ENCODE assay signal across 2 cellular contexts in the genomic region with DNA sequence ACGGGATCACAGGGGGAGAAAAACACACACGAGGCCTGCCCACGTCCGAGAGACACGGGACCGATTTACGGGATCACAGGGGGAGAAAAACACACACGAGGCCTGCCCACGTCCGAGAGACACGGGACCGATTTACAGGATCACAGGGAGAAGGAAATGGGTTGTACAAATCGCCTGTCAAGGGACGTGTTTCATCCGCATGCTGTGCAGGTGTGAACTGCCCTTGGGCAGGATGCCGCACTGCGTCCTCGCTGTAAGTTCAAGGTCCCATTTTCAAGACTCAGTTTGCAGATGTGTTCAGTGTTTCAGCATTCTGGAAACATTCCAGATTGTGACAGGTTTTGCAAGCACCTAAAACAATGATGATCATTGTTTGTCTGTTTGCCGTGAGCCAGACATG.
TF ChIP-seq lines count a peak whose summit lies in the region.

No MANE protein-coding gene starts in this region.

TF ChIP-seq in IMR-90, 13 proteins besides CTCF, POLR2A, EP300 and RAD21:
- no peak for TF ChIP-seq MXI1 (IDR thresholded peaks at IDR 0.05; ENCODE audit: borderline replicate concordance, low read depth, low read length)
- no peak for TF ChIP-seq RFX5 (IDR thresholded peaks at IDR 0.05; ENCODE audit: low read depth, low read length)
- no peak for TF ChIP-seq FOS (IDR thresholded peaks at IDR 0.05; ENCODE audit: low read depth, low read length)
- TF ChIP-seq, protein P1, sequence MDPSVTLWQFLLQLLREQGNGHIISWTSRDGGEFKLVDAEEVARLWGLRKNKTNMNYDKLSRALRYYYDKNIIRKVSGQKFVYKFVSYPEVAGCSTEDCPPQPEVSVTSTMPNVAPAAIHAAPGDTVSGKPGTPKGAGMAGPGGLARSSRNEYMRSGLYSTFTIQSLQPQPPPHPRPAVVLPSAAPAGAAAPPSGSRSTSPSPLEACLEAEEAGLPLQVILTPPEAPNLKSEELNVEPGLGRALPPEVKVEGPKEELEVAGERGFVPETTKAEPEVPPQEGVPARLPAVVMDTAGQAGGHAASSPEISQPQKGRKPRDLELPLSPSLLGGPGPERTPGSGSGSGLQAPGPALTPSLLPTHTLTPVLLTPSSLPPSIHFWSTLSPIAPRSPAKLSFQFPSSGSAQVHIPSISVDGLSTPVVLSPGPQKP (IDR thresholded peaks at IDR 0.05; ENCODE audit: borderline replicate concordance, low read depth, low read length): no peak
- TF ChIP-seq BHLHE40 (IDR thresholded peaks at IDR 0.05; ENCODE audit: low read depth, low read length): no peak
- no peak for TF ChIP-seq MAFK (IDR thresholded peaks at IDR 0.05; ENCODE audit: low read depth, low read length)
- TF ChIP-seq MAZ (IDR thresholded peaks at IDR 0.05; ENCODE audit: borderline replicate concordance, low read depth, low read length): no peak
- no peak for TF ChIP-seq CEBPB (IDR thresholded peaks at IDR 0.05; ENCODE audit: low read depth, low read length)
- no peak for TF ChIP-seq RCOR1 (IDR thresholded peaks at IDR 0.05; ENCODE audit: insufficient replicate concordance, low read length)
- TF ChIP-seq SMC3 (IDR thresholded peaks at IDR 0.05; ENCODE audit: low read depth, low read length): no peak

TF ChIP-seq in HepG2, 621 proteins besides CTCF, POLR2A, EP300 and RAD21 (continues in another document):
- TF ChIP-seq FOXA1 (IDR thresholded peaks at IDR 0.05) (no peak), FOXA1 (CRISPR knock-in tag; IDR thresholded peaks at IDR 0.05) (peak; percentile 63), KDM1A (CRISPR knock-in tag; IDR thresholded peaks at IDR 0.05) (0 out of 2 replicates have a peak, but pooled peaks have one; percentile 40), PHB2 (IDR thresholded peaks at IDR 0.05; ENCODE audit: partially characterized antibody) (no peak), ZNF207 (IDR thresholded peaks at IDR 0.05; ENCODE audit: borderline replicate concordance) (no peak), RELA (CRISPR knock-in tag; IDR thresholded peaks at IDR 0.05) (no peak), JARID2 (CRISPR knock-in tag; IDR thresholded peaks at IDR 0.05; ENCODE audit: insufficient replicate concordance) (no peak), NCOA2 (CRISPR knock-in tag; IDR thresholded peaks at IDR 0.05) (peak; percentile 72), THAP11 (CRISPR knock-in tag; IDR thresholded peaks at IDR 0.05) (peak; percentile 54; the same call in 1 of the 2 replicates), IKZF1 (IDR thresholded peaks at IDR 0.05) (no peak), ELF4 (CRISPR knock-in tag; IDR thresholded peaks at IDR 0.05; ENCODE audit: borderline replicate concordance) (no peak), MED8 (CRISPR knock-in tag; IDR thresholded peaks at IDR 0.05; ENCODE audit: insufficient replicate concordance) (no peak), PHF5A (CRISPR knock-in tag; IDR thresholded peaks at IDR 0.05; ENCODE audit: low read depth, unreplicated experiment) (no peak), KDM5A (IDR thresholded peaks at IDR 0.05; ENCODE audit: borderline replicate concordance, low read length) (no peak), ZNF788 (CRISPR knock-in tag; IDR thresholded peaks at IDR 0.05; ENCODE audit: borderline replicate concordance) (no peak), ZNF432 (CRISPR knock-in tag; IDR thresholded peaks at IDR 0.05; ENCODE audit: borderline replicate concordance) (no peak), TARDBP (CRISPR knock-in tag; IDR thresholded peaks at IDR 0.05) (peak; percentile 61; the same call in 1 of the 2 replicates), ZNF546 (CRISPR knock-in tag; conservative IDR thresholded peaks at IDR 0.05) (no peak), ZBTB20 (CRISPR knock-in tag; IDR thresholded peaks at IDR 0.05; ENCODE audit: borderline replicate concordance, low read depth) (no peak), MED1 (CRISPR knock-in tag; IDR thresholded peaks at IDR 0.05) (peak; percentile 56), FOXO1 (CRISPR knock-in tag; IDR thresholded peaks at IDR 0.05) (no peak), ZNF124 (CRISPR knock-in tag; IDR thresholded peaks at IDR 0.05) (no peak), RBFOX2 (IDR thresholded peaks at IDR 0.05; ENCODE audit: low read depth, low read length) (no peak), ZNF772 (CRISPR knock-in tag; IDR thresholded peaks at IDR 0.05) (no peak), NR2C2 (CRISPR knock-in tag; IDR thresholded peaks at IDR 0.05; ENCODE audit: borderline replicate concordance) (peak; percentile 56), ZNF556 (CRISPR knock-in tag; IDR thresholded peaks at IDR 0.05; ENCODE audit: borderline replicate concordance) (no peak), GZF1 (CRISPR knock-in tag; IDR thresholded peaks at IDR 0.05) (no peak), ATF7 (IDR thresholded peaks at IDR 0.05) (no peak), ATF7 (CRISPR knock-in tag; IDR thresholded peaks at IDR 0.05) (no peak), ZNF672 (CRISPR knock-in tag; IDR thresholded peaks at IDR 0.05) (no peak)
- TF ChIP-seq, protein P2, sequence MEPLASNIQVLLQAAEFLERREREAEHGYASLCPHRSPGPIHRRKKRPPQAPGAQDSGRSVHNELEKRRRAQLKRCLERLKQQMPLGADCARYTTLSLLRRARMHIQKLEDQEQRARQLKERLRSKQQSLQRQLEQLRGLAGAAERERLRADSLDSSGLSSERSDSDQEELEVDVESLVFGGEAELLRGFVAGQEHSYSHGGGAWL (CRISPR knock-in tag; IDR thresholded peaks at IDR 0.05): 0 out of 2 replicates have a peak, but pooled peaks have one; percentile 53
- TF ChIP-seq, protein P3, sequence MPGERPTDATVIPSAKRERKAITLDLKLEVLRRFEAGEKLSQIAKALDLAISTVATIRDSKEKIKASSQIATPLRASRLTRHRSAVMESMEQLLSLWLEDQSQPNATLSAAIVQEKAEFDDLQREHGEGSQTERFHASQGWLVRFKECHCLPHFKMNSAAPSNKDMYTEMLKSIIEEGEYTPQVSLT (CRISPR knock-in tag; IDR thresholded peaks at IDR 0.05; ENCODE audit: borderline replicate concordance, low read depth): no peak
- TF ChIP-seq, protein P4, sequence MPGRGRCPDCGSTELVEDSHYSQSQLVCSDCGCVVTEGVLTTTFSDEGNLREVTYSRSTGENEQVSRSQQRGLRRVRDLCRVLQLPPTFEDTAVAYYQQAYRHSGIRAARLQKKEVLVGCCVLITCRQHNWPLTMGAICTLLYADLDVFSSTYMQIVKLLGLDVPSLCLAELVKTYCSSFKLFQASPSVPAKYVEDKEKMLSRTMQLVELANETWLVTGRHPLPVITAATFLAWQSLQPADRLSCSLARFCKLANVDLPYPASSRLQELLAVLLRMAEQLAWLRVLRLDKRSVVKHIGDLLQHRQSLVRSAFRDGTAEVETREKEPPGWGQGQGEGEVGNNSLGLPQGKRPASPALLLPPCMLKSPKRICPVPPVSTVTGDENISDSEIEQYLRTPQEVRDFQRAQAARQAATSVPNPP (CRISPR knock-in tag; IDR thresholded peaks at IDR 0.05): no peak
- TF ChIP-seq, protein P5, sequence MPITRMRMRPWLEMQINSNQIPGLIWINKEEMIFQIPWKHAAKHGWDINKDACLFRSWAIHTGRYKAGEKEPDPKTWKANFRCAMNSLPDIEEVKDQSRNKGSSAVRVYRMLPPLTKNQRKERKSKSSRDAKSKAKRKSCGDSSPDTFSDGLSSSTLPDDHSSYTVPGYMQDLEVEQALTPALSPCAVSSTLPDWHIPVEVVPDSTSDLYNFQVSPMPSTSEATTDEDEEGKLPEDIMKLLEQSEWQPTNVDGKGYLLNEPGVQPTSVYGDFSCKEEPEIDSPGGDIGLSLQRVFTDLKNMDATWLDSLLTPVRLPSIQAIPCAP (CRISPR knock-in tag; IDR thresholded peaks at IDR 0.05; ENCODE audit: low read depth): no peak
- TF ChIP-seq, protein P6, sequence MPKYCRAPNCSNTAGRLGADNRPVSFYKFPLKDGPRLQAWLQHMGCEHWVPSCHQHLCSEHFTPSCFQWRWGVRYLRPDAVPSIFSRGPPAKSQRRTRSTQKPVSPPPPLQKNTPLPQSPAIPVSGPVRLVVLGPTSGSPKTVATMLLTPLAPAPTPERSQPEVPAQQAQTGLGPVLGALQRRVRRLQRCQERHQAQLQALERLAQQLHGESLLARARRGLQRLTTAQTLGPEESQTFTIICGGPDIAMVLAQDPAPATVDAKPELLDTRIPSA (CRISPR knock-in tag; IDR thresholded peaks at IDR 0.05; ENCODE audit: borderline replicate concordance): no peak
- TF ChIP-seq, protein P7, sequence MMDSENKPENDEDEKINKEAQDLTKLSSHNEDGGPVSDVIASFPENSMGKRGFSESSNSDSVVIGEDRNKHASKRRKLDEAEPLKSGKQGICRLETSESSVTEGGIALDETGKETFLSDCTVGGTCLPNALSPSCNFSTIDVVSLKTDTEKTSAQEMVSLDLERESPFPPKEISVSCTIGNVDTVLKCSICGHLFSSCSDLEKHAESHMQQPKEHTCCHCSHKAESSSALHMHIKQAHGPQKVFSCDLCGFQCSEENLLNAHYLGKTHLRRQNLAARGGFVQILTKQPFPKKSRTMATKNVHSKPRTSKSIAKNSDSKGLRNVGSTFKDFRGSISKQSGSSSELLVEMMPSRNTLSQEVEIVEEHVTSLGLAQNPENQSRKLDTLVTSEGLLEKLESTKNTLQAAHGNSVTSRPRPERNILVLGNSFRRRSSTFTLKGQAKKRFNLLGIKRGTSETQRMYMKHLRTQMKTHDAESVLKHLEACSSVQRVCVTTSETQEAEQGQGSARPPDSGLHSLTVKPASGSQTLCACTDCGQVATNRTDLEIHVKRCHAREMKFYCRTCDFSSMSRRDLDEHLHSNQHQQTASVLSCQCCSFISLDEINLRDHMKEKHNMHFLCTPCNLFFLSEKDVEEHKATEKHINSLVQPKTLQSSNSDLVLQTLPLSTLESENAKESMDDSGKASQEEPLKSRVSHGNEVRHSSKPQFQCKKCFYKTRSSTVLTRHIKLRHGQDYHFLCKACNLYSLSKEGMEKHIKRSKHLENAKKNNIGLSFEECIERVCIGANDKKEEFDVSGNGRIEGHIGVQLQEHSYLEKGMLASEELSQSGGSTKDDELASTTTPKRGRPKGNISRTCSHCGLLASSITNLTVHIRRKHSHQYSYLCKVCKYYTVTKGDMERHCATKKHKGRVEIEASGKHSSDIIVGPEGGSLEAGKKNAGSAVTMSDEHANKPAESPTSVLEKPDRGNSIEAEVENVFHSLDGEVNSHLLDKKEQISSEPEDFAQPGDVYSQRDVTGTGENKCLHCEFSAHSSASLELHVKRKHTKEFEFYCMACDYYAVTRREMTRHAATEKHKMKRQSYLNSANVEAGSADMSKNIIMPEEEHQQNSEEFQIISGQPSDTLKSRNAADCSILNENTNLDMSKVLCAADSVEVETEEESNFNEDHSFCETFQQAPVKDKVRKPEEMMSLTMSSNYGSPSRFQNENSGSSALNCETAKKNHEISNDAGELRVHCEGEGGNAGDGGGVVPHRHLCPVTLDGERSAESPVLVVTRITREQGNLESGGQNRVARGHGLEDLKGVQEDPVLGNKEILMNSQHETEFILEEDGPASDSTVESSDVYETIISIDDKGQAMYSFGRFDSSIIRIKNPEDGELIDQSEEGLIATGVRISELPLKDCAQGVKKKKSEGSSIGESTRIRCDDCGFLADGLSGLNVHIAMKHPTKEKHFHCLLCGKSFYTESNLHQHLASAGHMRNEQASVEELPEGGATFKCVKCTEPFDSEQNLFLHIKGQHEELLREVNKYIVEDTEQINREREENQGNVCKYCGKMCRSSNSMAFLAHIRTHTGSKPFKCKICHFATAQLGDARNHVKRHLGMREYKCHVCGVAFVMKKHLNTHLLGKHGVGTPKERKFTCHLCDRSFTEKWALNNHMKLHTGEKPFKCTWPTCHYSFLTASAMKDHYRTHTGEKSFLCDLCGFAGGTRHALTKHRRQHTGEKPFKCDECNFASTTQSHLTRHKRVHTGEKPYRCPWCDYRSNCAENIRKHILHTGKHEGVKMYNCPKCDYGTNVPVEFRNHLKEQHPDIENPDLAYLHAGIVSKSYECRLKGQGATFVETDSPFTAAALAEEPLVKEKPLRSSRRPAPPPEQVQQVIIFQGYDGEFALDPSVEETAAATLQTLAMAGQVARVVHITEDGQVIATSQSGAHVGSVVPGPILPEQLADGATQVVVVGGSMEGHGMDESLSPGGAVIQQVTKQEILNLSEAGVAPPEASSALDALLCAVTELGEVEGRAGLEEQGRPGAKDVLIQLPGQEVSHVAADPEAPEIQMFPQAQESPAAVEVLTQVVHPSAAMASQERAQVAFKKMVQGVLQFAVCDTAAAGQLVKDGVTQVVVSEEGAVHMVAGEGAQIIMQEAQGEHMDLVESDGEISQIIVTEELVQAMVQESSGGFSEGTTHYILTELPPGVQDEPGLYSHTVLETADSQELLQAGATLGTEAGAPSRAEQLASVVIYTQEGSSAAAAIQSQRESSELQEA (CRISPR knock-in tag; IDR thresholded peaks at IDR 0.05; ENCODE audit: not compliant biosample characterization): no peak
- TF ChIP-seq, protein P8, sequence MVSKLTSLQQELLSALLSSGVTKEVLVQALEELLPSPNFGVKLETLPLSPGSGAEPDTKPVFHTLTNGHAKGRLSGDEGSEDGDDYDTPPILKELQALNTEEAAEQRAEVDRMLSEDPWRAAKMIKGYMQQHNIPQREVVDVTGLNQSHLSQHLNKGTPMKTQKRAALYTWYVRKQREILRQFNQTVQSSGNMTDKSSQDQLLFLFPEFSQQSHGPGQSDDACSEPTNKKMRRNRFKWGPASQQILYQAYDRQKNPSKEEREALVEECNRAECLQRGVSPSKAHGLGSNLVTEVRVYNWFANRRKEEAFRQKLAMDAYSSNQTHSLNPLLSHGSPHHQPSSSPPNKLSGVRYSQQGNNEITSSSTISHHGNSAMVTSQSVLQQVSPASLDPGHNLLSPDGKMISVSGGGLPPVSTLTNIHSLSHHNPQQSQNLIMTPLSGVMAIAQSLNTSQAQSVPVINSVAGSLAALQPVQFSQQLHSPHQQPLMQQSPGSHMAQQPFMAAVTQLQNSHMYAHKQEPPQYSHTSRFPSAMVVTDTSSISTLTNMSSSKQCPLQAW (CRISPR knock-in tag; IDR thresholded peaks at IDR 0.05): peak; percentile 37; the same call in 1 of the 2 replicates
- TF ChIP-seq, protein P9, sequence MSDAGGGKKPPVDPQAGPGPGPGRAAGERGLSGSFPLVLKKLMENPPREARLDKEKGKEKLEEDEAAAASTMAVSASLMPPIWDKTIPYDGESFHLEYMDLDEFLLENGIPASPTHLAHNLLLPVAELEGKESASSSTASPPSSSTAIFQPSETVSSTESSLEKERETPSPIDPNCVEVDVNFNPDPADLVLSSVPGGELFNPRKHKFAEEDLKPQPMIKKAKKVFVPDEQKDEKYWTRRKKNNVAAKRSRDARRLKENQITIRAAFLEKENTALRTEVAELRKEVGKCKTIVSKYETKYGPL (CRISPR knock-in tag; IDR thresholded peaks at IDR 0.05): no peak
